In the genomic region with DNA sequence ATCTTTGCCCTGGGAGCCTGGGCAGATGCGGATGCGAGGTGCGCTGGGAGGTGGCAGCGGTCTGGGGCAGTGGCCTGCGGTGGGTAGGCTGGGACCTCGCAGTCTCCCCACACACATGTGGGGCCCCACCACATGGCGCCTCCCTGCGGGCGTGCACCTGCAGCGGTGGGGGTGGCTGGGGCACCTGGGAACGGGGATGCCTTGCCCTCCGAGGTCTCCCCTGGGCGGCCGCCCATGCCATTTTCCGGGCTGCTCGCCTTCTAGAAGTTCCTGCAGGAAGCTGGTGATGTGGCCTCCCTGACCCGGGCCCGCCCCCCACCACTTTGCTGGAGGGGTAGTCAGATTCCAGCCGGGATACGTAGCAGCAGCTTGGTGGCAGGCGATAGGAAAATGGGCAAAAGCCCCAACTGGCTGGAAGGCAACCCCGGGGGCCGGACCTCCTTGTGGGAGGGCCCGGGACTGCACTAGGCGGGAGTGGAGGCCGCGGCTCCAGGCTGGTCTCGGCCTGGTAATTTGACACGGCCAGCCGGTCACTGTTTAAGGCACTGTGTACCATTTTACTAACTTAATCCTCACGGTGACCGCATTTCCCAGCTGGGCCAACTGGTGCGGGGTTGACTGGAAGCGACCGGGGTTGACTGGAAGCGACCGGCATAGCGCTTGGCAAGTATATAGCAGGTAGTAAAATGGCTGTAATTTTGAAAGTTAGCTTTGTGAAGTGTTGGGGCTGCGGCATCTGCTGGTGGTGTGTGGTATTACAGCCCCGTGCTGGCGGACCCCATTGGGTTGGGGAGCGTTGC, we compare ENCODE assay signal across 8 cellular contexts. TPM values are rescaled to one million over a fixed set of nuclear protein-coding genes. Genes with fewer than 3 reads are reported as not detected.
DNase-seq lines count a peak whose midpoint lies in the region; ATAC-seq lines count a peak whose summit lies in the region.

No MANE protein-coding gene starts in this region.

- intact Hi-C loops in sciatic nerve (cut with DNase I), result no loop called here

- peak; percentile 81 for ATAC-seq in sciatic nerve
- ATAC-seq in HG02973 (IDR thresholded peaks at IDR 0.05; ENCODE audit: unreplicated experiment), result no peak
- ATAC-seq in HG03139 (IDR thresholded peaks at IDR 0.05; ENCODE audit: unreplicated experiment), result no peak

- DNase-seq in NCI-H1105 treated with DMSO at 0.1 percent for 48 hours (lab: John Stamatoyannopoulos, UW) (peak; percentile 4), NCI-H1105 (lab: John Stamatoyannopoulos, UW) (no peak), NCI-H1092 (lab: John Stamatoyannopoulos, UW) (peak; percentile 8), germinal center (ENCODE audit: low spot score) (peak; percentile 55), sciatic nerve (ENCODE audit: low spot score) (no peak)
- DNase-seq in activated CD8-positive, alpha-beta memory T cell treated with anti-CD3 and anti-CD28 coated beads for 24 hours, result peak; percentile 69

RNA-seq across cellular contexts. Expression of gene IGF2BP1, which starts 38.5 kb away (rescaled TPM):
- total RNA-seq in sciatic nerve, result not detected

Comparison
In these comparisons a context has a peak if more than half of its experiments do, and no peak if none do; other contexts are left out.
1. DNase-seq: peak in NCI-H1105 treated with DMSO at 0.1 percent for 48 hours (single experiment), NCI-H1092 (single experiment), activated CD8-positive, alpha-beta memory T cell treated with anti-CD3 and anti-CD28 coated beads for 24 hours (single experiment) and germinal center (single experiment); none in NCI-H1105 (single experiment) and sciatic nerve (single experiment).